In genomic region chr15:40959331-40960141, GRCh38 we compare ENCODE assay signal across 21 cellular contexts. TPM values are rescaled to one million over a fixed set of nuclear protein-coding genes. Genes with fewer than 3 reads are reported as not detected.
DNase-seq lines count a peak whose midpoint lies in the region; ATAC-seq, FAIRE-seq and TF ChIP-seq lines count a peak whose summit lies in the region.
"Had no signal": no experiment of that assay in that cellular context is flagged by ENCODE, and none has a peak within 500 bp of the region (broad histone marks: within the 10 kb centered on the region; RNA-seq: fewer than 3 reads in every experiment).

No MANE protein-coding gene starts in this region.

- H3K4me3 ChIP-seq in GM12878 (no peak overlapping the region), psoas muscle (no peak overlapping the region)
- H3K4me3 ChIP-seq: left lung, Peyer's patch had no signal

- no peaks in the 10 kb centered on the region for H3K36me3 ChIP-seq in GM12878 (ENCODE audit: control insufficient read depth in 2 of 2, insufficient read depth in 2 of 2, low read length in 1 of 2)
- peaks cover 0 to 9% of the 10 kb centered on the region in 2 donors for H3K36me3 ChIP-seq in psoas muscle (ENCODE audit: insufficient read depth in 1 of 2, low read depth in 1 of 2)
- H3K36me3 ChIP-seq: Peyer's patch had no signal

- no peak for TF ChIP-seq EP300 in GM12878 (IDR thresholded peaks at IDR 0.05; ENCODE audit: borderline replicate concordance in 1 of 2, control insufficient read depth in 1 of 2, low read depth in 2 of 2, low read length in 2 of 2)

- TF ChIP-seq POLR2A in GM12878 (IDR thresholded peaks at IDR 0.05; ENCODE audit: low read depth, low read length), result no peak
- TF ChIP-seq POLR2A in GM18505 (IDR thresholded peaks at IDR 0.05; ENCODE audit: borderline replicate concordance, extremely low read depth, insufficient read depth, insufficient read length), result no peak

- H3K27ac ChIP-seq in GM12878 (ENCODE audit: control insufficient read depth, insufficient read depth) (no peak overlapping the region), psoas muscle (no peak overlapping the region)
- H3K27ac ChIP-seq: Peyer's patch had no signal

- TF ChIP-seq CTCF in GM12878 (IDR thresholded peaks at IDR 0.05 in 2 of 3, conservative IDR thresholded peaks at IDR 0.05 in 1 of 3; ENCODE audit: control insufficient read depth in 2 of 3, extremely low read depth in 1 of 3, insufficient read depth in 1 of 3, low read depth in 3 of 3, low read length in 3 of 3) (no peak), nephron (IDR thresholded peaks at IDR 0.05; ENCODE audit: unreplicated experiment in 3 of 3) (no peak), psoas muscle (IDR thresholded peaks at IDR 0.05) (no peak)

- H3K9me3 Mint-ChIP-seq in stimulated activated naive CD8-positive, alpha-beta T cell treated with anti-CD3 and anti-CD28 coated beads, Interleukin-15, Interleukin-2, amounts not matched to agents 100 ng/mL and 50 ng/mL, for 24 hours, result no peaks in the 10 kb centered on the region
- no peaks in the 10 kb centered on the region for H3K9me3 Mint-ChIP-seq in nephron
- H3K9me3 Mint-ChIP-seq: activated CD4-positive, alpha-beta memory T cell treated with anti-CD3 and anti-CD28 coated beads, Interleukin-2, amount 10 ng/mL, durations not matched to agents 7 days and 5 days; activated T-helper 1 cell treated with anti-CD3 and anti-CD28 coated beads, Interleukin-12 subunit alpha, Interleukin-12 subunit beta, Interleukin-2, Interleukin-4 antibody, amounts not matched to agents 30 ng/mL and 10 ng/mL and 1 ng/mL, durations not matched to agents 14 hours and 24 hours and 36 hours; CD8-positive, alpha-beta memory T cell; effector memory CD8-positive, alpha-beta T cell had no signal

- CTCF ChIA-PET in GM12878 (lab: Yijun Ruan, JAX), result no interaction called here

- DNase-seq in stimulated activated naive CD8-positive, alpha-beta T cell treated with anti-CD3 and anti-CD28 coated beads, Interleukin-15, Interleukin-2, amounts not matched to agents 100 U/mL and 50 U/mL, for 24 hours, result no peak
- DNase-seq in GM12878 (ENCODE audit: low read depth, low spot score), result no peak
- DNase-seq in germinal center (ENCODE audit: low spot score), result no peak
- DNase-seq in psoas muscle, result no peak
- no peak for DNase-seq in NCI-H524 treated with DMSO at 0.1 percent for 48 hours (lab: John Stamatoyannopoulos, UW)
- DNase-seq: ACHN; activated CD4-positive, alpha-beta memory T cell treated with anti-CD3 and anti-CD28 coated beads, Interleukin-2, amount 10 ng/mL, durations not matched to agents 7 days and 5 days; amygdala; CD8-positive, alpha-beta memory T cell; effector memory CD8-positive, alpha-beta T cell; hypothalamus; left lung; NCI-H2081; NCI-H69; SW 1271 had no signal

- peaks cover 10% of the 10 kb centered on the region for H3K36me3 Mint-ChIP-seq in stimulated activated naive CD8-positive, alpha-beta T cell treated with anti-CD3 and anti-CD28 coated beads, Interleukin-15, Interleukin-2, amounts not matched to agents 100 ng/mL and 50 ng/mL, for 24 hours (ENCODE audit: low read depth)
- no peaks in the 10 kb centered on the region for H3K36me3 Mint-ChIP-seq in nephron (ENCODE audit: low read depth)
- H3K36me3 Mint-ChIP-seq: CD8-positive, alpha-beta memory T cell had no signal

- no TSS peak for BruUV-seq in GM12878 (replicated peaks; lab: Mats Ljungman, UMichigan)

- no peak overlapping the region for H3K4me3 Mint-ChIP-seq in stimulated activated naive CD8-positive, alpha-beta T cell treated with anti-CD3 and anti-CD28 coated beads, Interleukin-15, Interleukin-2, amounts not matched to agents 100 ng/mL and 50 ng/mL, for 24 hours
- peak overlapping the region in 2 of 3 experiments; percentile 1 to 15 for H3K4me3 Mint-ChIP-seq in nephron
- H3K4me3 Mint-ChIP-seq: activated CD4-positive, alpha-beta memory T cell treated with anti-CD3 and anti-CD28 coated beads, Interleukin-2, amount 10 ng/mL, durations not matched to agents 7 days and 5 days; activated T-helper 1 cell treated with anti-CD3 and anti-CD28 coated beads, Interleukin-12 subunit alpha, Interleukin-12 subunit beta, Interleukin-2, Interleukin-4 antibody, amounts not matched to agents 30 ng/mL and 10 ng/mL and 1 ng/mL, durations not matched to agents 14 hours and 24 hours and 36 hours; CD8-positive, alpha-beta memory T cell; effector memory CD8-positive, alpha-beta T cell had no signal

- intact Hi-C loops in GM12878 (cut with micrococcal nuclease; ENCODE audit: unreplicated experiment) (no loop called here), psoas muscle (cut with DNase I) (no loop called here)

- RAD21 ChIA-PET in GM12878 (lab: Charles Lee; ENCODE audit: unreplicated experiment), result no interaction called here

- H3K4me1 ChIP-seq in GM12878 (ENCODE audit: control insufficient read depth, insufficient read depth, low read length) (no peaks in the 10 kb centered on the region), psoas muscle (peaks cover 29% of the 10 kb centered on the region)

- no peak for TF ChIP-seq RAD21 in GM12878 (IDR thresholded peaks at IDR 0.05; ENCODE audit: insufficient read depth, low read depth, low read length)

- H3K27me3 Mint-ChIP-seq in stimulated activated naive CD8-positive, alpha-beta T cell treated with anti-CD3 and anti-CD28 coated beads, Interleukin-15, Interleukin-2, amounts not matched to agents 100 ng/mL and 50 ng/mL, for 24 hours, result no peaks in the 10 kb centered on the region
- H3K27me3 Mint-ChIP-seq in nephron (ENCODE audit: low read depth), result peaks cover 11% of the 10 kb centered on the region
- H3K27me3 Mint-ChIP-seq: activated CD4-positive, alpha-beta memory T cell treated with anti-CD3 and anti-CD28 coated beads, Interleukin-2, amount 10 ng/mL, durations not matched to agents 7 days and 5 days had no signal

- H3K9ac ChIP-seq in GM12878 (ENCODE audit: control insufficient read depth, insufficient read depth, low read length), result no peak overlapping the region

- ATAC-seq in stimulated activated naive CD8-positive, alpha-beta T cell treated with anti-CD3 and anti-CD28 coated beads, Interleukin-15, Interleukin-2, amounts not matched to agents 100 U/mL and 50 U/mL, for 24 hours, result no peak
- peak; percentile 22; the same call in 1 of the 3 replicates for ATAC-seq in GM12878
- ATAC-seq in psoas muscle, result no peak
- ATAC-seq in GM18505 (IDR thresholded peaks at IDR 0.05; ENCODE audit: unreplicated experiment), result no peak
- ATAC-seq: effector memory CD8-positive, alpha-beta T cell; left lung had no signal

- H3K4me2 ChIP-seq in GM12878 (ENCODE audit: control insufficient read depth, insufficient read depth), result no peak overlapping the region

- POLR2A ChIA-PET in GM12878 (lab: Charles Lee), result no interaction called here

- H3K79me2 ChIP-seq in GM12878 (ENCODE audit: control insufficient read depth, insufficient read depth, low read length), result no peaks in the 10 kb centered on the region

- H3K9me3 ChIP-seq in GM12878 (replicated peaks; ENCODE audit: control insufficient read depth, insufficient read depth, low read length) (no peaks in the 10 kb centered on the region), psoas muscle (no peaks in the 10 kb centered on the region)
- H3K9me3 ChIP-seq: left lung, Peyer's patch had no signal

- H4K20me1 ChIP-seq in GM12878 (ENCODE audit: control insufficient read depth, insufficient read depth), result no peaks in the 10 kb centered on the region

- no peaks in the 10 kb centered on the region for H3K27me3 ChIP-seq in GM12878 (replicated peaks in 1 of 2; ENCODE audit: control insufficient read depth in 2 of 2, insufficient read depth in 2 of 2, low read length in 1 of 2)
- H3K27me3 ChIP-seq in psoas muscle (ENCODE audit: insufficient read depth in 3 of 3, low read length in 2 of 3), result no peaks in the 10 kb centered on the region
- H3K27me3 ChIP-seq: left lung, Peyer's patch had no signal

- SMC1A ChIA-PET in GM12878 (lab: Charles Lee; ENCODE audit: uncharacterized antibody, unreplicated experiment), result interaction anchor here (0.6 kb wide), 1 partner anchor 156 kb away, joined by 4 read pairs; no protein-coding TSS in a partner anchor

- H2AFZ ChIP-seq in GM12878 (ENCODE audit: control insufficient read depth, low read depth, low read length), result no peak overlapping the region

- FAIRE-seq in GM12878 (lab: Jason Lieb, UNC), result no peak
- FAIRE-seq: urothelium cell line had no signal

- 56% methylated on average over 22 of the region's 22 CpGs for WGBS in GM12878 (ENCODE audit: insufficient coverage, insufficient replicate concordance, low lambda C conversion rate, missing lambda C conversion rate)
- WGBS in psoas muscle, 3 donors, result 90 to 93% (median 92%) methylated on average over 22 of the region's 22 CpGs

- H3K27ac Mint-ChIP-seq in stimulated activated naive CD8-positive, alpha-beta T cell treated with anti-CD3 and anti-CD28 coated beads, Interleukin-15, Interleukin-2, amounts not matched to agents 100 ng/mL and 50 ng/mL, for 24 hours, result peak overlapping the region; percentile 3
- peak overlapping the region; percentile 66 to 71 (median 70) for H3K27ac Mint-ChIP-seq in nephron
- H3K27ac Mint-ChIP-seq: activated CD4-positive, alpha-beta memory T cell treated with anti-CD3 and anti-CD28 coated beads, Interleukin-2, amount 10 ng/mL, durations not matched to agents 7 days and 5 days; activated T-helper 1 cell treated with anti-CD3 and anti-CD28 coated beads, Interleukin-12 subunit alpha, Interleukin-12 subunit beta, Interleukin-2, Interleukin-4 antibody, amounts not matched to agents 30 ng/mL and 10 ng/mL and 1 ng/mL, durations not matched to agents 14 hours and 24 hours and 36 hours had no signal

- peaks cover 11% of the 10 kb centered on the region for H3K4me1 Mint-ChIP-seq in stimulated activated naive CD8-positive, alpha-beta T cell treated with anti-CD3 and anti-CD28 coated beads, Interleukin-15, Interleukin-2, amounts not matched to agents 100 ng/mL and 50 ng/mL, for 24 hours (ENCODE audit: low read depth)
- peaks cover 38% of the 10 kb centered on the region for H3K4me1 Mint-ChIP-seq in nephron
- H3K4me1 Mint-ChIP-seq: CD8-positive, alpha-beta memory T cell had no signal

- in situ Hi-C loops in GM12878 (cut with MboI), result no loop called here

RNA-seq across cellular contexts. Expression of gene CHAC1, which starts 6.3 kb away (rescaled TPM):
- total RNA-seq in GM12878 (2013; cell fraction: nucleolus; rRNA removed), result 3.4 and 4.0 TPM in 2 replicates
- total RNA-seq in GM12878 (2014; rRNA removed) (4.7 and 4.9 TPM in 2 replicates), GM12878 (2014; rRNA removed; fragmentation: Illumina TruSeq; extraction: Trizol) (2.0 and 2.1 TPM in 2 replicates), GM12878 (2021) (3.8 and 4.7 TPM in 2 replicates), psoas muscle (100 to 1,000 TPM in 2 of 4 donors, 10 to 100 TPM in 1, 1 to 10 TPM in 1; 3.7 to 243 (median 96.3) TPM)
- polyA plus RNA-seq in GM12878 (2011; ENCODE audit: low read depth), result 6.4 TPM
- polyA plus RNA-seq in GM12878 (2011; rRNA removed) (1.9 and 2.8 TPM in 2 replicates), GM12878 (2014; fragmentation: Illumina TruSeq; extraction: Trizol) (0.68 and 1.8 TPM in 2 replicates), GM12878 (2014; fragmentation: Nextera tagmentation; extraction: Ambion mirVana) (under 1 TPM; 0.37 to 0.73 TPM), GM12878 (2014; rRNA removed) (5.7 and 5.9 TPM in 2 replicates), GM12878 (2016; fragmentation: Nextera tagmentation; extraction: Ambion mirVana) (1 to 10 TPM; 3.9 to 4.8 TPM), psoas muscle (100 to 1,000 TPM in 1 of 3 donors, 10 to 100 TPM in 2; 14.0 to 129 (median 49.0) TPM)
- polyA plus RNA-seq in GM12878 (2011; cell fraction: cytosol; rRNA removed), result 7.0 and 7.3 TPM in 2 replicates
- polyA plus RNA-seq in GM12878 (2011; cell fraction: nucleus; rRNA removed), result 4.0 and 7.6 TPM in 2 replicates
- 8.1 and 11.6 TPM in 2 replicates for polyA plus RNA-seq in GM12878 (2012)
- polyA minus RNA-seq in GM12878 (2011; rRNA and poly(A)+ RNA removed), result 4.8 and 8.7 TPM in 2 replicates
- polyA minus RNA-seq in GM12878 (2011; cell fraction: cytosol; rRNA and poly(A)+ RNA removed), result 5.0 and 5.9 TPM in 2 replicates
- 7.1 and 9.2 TPM in 2 replicates for polyA minus RNA-seq in GM12878 (2011; cell fraction: nucleus; rRNA and poly(A)+ RNA removed)
- polyA plus RNA-seq: CD8-positive, alpha-beta memory T cell had no signal

RNA-seq across cellular contexts. Expression of gene DLL4, which starts 30.4 kb away (rescaled TPM):
- total RNA-seq in GM12878 (2013; cell fraction: nucleolus; rRNA removed), result 8.1 and 8.2 TPM in 2 replicates
- total RNA-seq in GM12878 (2014; rRNA removed), result 0.05 TPM in 1 of 2 replicates, not detected in the other
- total RNA-seq in GM12878 (2014; rRNA removed; fragmentation: Illumina TruSeq; extraction: Trizol), result 0.04 TPM in 1 of 2 replicates, not detected in the other
- 0.08 TPM in 1 of 2 replicates, not detected in the other for total RNA-seq in GM12878 (2021)
- polyA plus RNA-seq in GM12878 (2011; ENCODE audit: low read depth), result not detected
- 0.10 and 0.12 TPM in 2 replicates for polyA plus RNA-seq in GM12878 (2011; rRNA removed)
- polyA plus RNA-seq in GM12878 (2011; cell fraction: cytosol; rRNA removed), result 0.27 TPM in 2 replicates
- 0.69 and 0.99 TPM in 2 replicates for polyA plus RNA-seq in GM12878 (2011; cell fraction: nucleus; rRNA removed)
- polyA plus RNA-seq in GM12878 (2012), result 0.07 and 0.13 TPM in 2 replicates
- not detected in 2 replicates for polyA plus RNA-seq in GM12878 (2014; fragmentation: Illumina TruSeq; extraction: Trizol)
- not detected for polyA plus RNA-seq in GM12878 (2014; fragmentation: Nextera tagmentation; extraction: Ambion mirVana)
- 0.06 TPM in 1 of 2 replicates, not detected in the other for polyA plus RNA-seq in GM12878 (2014; rRNA removed)
- polyA plus RNA-seq in GM12878 (2016; fragmentation: Nextera tagmentation; extraction: Ambion mirVana), result under 1 TPM in 1 of 2 experiments, not detected in 1; 0.16 TPM
- 0.15 and 0.37 TPM in 2 replicates for polyA minus RNA-seq in GM12878 (2011; rRNA and poly(A)+ RNA removed)
- not detected in 2 replicates for polyA minus RNA-seq in GM12878 (2011; cell fraction: cytosol; rRNA and poly(A)+ RNA removed)
- polyA minus RNA-seq in GM12878 (2011; cell fraction: nucleus; rRNA and poly(A)+ RNA removed), result 0.38 and 0.48 TPM in 2 replicates
- 10 to 100 TPM in 1 of 4 donors, 1 to 10 TPM in 3; 7.2 to 13.1 (median 9.2) TPM for total RNA-seq in psoas muscle
- polyA plus RNA-seq in psoas muscle, result 1 to 10 TPM; 4.0 to 6.1 (median 6.0) TPM
- total RNA-seq: activated CD4-positive, alpha-beta memory T cell treated with anti-CD3 and anti-CD28 coated beads, Interleukin-2, amount 10 ng/mL, durations not matched to agents 7 days and 5 days; CD8-positive, alpha-beta memory T cell had no signal
- polyA plus RNA-seq: CD8-positive, alpha-beta memory T cell had no signal
